10 cellular contexts compared by ENCODE assay signal in genomic region chr9:104772707-104773106, GRCh38.
A peak's percentile ranks its signal among the peaks of the same experiment; 100 is the strongest.
DNase-seq lines count a peak whose midpoint lies in the region; ATAC-seq and TF ChIP-seq lines count a peak whose summit lies in the region.
"Had no signal": no experiment of that assay in that cellular context is flagged by ENCODE, and none has a peak within 500 bp of the region (broad histone marks: within the 10 kb centered on the region; RNA-seq: fewer than 3 reads in every experiment).

No MANE protein-coding gene starts in this region.

- peak overlapping the region; percentile 94 for H3K27ac ChIP-seq in subcutaneous abdominal adipose tissue (ENCODE audit: low read depth, low read length)
- H3K27ac ChIP-seq: A549 had no signal

- H3K4me1 ChIP-seq in subcutaneous abdominal adipose tissue (ENCODE audit: control insufficient read depth in 5 of 5, insufficient read depth in 5 of 5, low read length in 5 of 5) = peaks cover 7 to 35% (median 27%) of the 10 kb centered on the region in 5 donors
- H3K4me1 ChIP-seq: A549 had no signal

- no peaks in the 10 kb centered on the region for H3K27me3 ChIP-seq in subcutaneous abdominal adipose tissue (ENCODE audit: control insufficient read depth in 5 of 5, insufficient read depth in 4 of 5, low read length in 5 of 5)

- H3K9me3 ChIP-seq in subcutaneous abdominal adipose tissue (ENCODE audit: control insufficient read depth in 5 of 5, low read length in 5 of 5) = no peaks in the 10 kb centered on the region
- H3K9me3 ChIP-seq: A549 had no signal

- H3K36me3 ChIP-seq in subcutaneous abdominal adipose tissue (ENCODE audit: control insufficient read depth in 5 of 5, insufficient read depth in 5 of 5, low read length in 5 of 5) = peaks cover 0 to 19% (median 3%) of the 10 kb centered on the region in 5 donors

- H3K4me3 ChIP-seq in cardiac fibroblast (replicated peaks in 1 of 2; ENCODE audit: low read depth in 2 of 2, low read length in 2 of 2) (no peak overlapping the region), subcutaneous abdominal adipose tissue (ENCODE audit: low read depth in 1 of 5, low read length in 5 of 5) (peak overlapping the region in 1 of 5 donors; percentile 24)
- H3K4me3 ChIP-seq: A549 had no signal

- ATAC-seq in HG03558 (IDR thresholded peaks at IDR 0.05; ENCODE audit: extremely low read depth, unreplicated experiment) (peak; percentile 18), HG02938 (IDR thresholded peaks at IDR 0.05; ENCODE audit: unreplicated experiment) (no peak)
- ATAC-seq: A549; activated naive CD4-positive, alpha-beta T cell treated with anti-CD3 and anti-CD28 coated beads, Interleukin-2, amount 50 U/mL, for 72 hours had no signal

- H3K9ac ChIP-seq in subcutaneous abdominal adipose tissue (ENCODE audit: low read length in 5 of 5) = peak overlapping the region in 3 of 5 donors; percentile 41 to 82 (median 57)

- DNase-seq in NOMO-1 treated with DMSO at 0.1 percent for 48 hours (lab: John Stamatoyannopoulos, UW; ENCODE audit: unreplicated experiment) (peak; percentile 6), NOMO-1 treated with dmso at 0.1 percent for 144 hours (lab: John Stamatoyannopoulos, UW; ENCODE audit: unreplicated experiment) (no peak), cardiac fibroblast (ENCODE audit: low read depth in 2 of 2) (peak; percentile 42 to 67)
- no peak for DNase-seq in stimulated activated CD4-positive, alpha-beta T cell treated with anti-CD3 and anti-CD28 coated beads, Interleukin-4, amount 100 ng/mL, for 4 hours
- no peak for DNase-seq in stimulated activated CD4-positive, alpha-beta T cell treated with anti-CD3 and anti-CD28 coated beads, Interleukin-1b, Interleukin-23, amount 100 ng/mL, for 48 hours

- TF ChIP-seq CTCF in cardiac fibroblast (IDR thresholded peaks at IDR 0.05; ENCODE audit: low read depth, low read length) = no peak

Comparison
In these comparisons a context has a peak if more than half of its experiments do, and no peak if none do; other contexts are left out.
1. DNase-seq: peak in NOMO-1 treated with DMSO at 0.1 percent for 48 hours (single experiment) and cardiac fibroblast (2 of 2); none in NOMO-1 treated with dmso at 0.1 percent for 144 hours (single experiment), stimulated activated CD4-positive, alpha-beta T cell treated with anti-CD3 and anti-CD28 coated beads, Interleukin-4, amount 100 ng/mL, for 4 hours (0 of 2) and stimulated activated CD4-positive, alpha-beta T cell treated with anti-CD3 and anti-CD28 coated beads, Interleukin-1b, Interleukin-23, amount 100 ng/mL, for 48 hours (single experiment).